ENCODE assay signal across 10 cellular contexts in the genomic region with DNA sequence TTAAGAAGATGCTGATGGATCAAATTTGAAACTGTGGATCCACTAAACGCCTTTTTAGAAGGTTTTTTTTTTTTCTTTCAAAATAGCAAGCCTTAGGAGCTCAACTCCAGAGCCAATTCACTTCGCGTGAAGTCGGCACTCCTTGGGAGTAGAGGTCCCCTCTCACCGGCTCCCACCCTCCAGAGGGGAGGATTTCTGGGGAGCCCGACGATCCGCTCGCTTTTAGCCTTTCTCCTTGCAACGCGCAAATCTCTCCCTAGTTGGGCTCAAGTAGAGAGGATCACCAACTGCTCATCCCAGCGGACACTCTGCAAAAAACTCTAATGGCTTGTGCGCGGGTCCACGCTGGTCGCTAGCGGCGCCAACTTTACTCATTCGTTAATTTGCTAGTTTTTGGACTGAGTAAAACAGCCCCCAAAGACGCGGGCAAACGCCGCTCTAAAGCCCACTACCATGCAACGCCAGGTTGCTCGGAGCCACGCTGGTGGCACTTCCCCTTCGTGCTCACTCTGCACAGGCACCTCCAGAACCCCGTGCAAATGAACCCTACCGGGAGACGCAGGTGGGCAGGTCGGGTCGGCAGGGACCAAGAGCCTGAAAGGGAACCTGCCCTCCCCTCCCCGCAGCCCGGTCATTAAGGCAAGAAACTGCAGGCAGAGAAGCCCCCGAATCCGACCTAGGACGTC. TPM values are rescaled to one million over a fixed set of nuclear protein-coding genes. Genes with fewer than 3 reads are reported as not detected.
DNase-seq lines count a peak whose midpoint lies in the region; ATAC-seq and TF ChIP-seq lines count a peak whose summit lies in the region.
"Had no signal": no experiment of that assay in that cellular context is flagged by ENCODE, and none has a peak within 500 bp of the region (broad histone marks: within the 10 kb centered on the region; RNA-seq: fewer than 3 reads in every experiment).

No MANE protein-coding gene starts in this region.

- peak overlapping the region; percentile 33 for H3K4me3 Mint-ChIP-seq in activated T-cell treated with anti-CD3 and anti-CD28 coated beads, Interleukin-2, amount 50 U/mL, for 4 hours
- peak overlapping the region; percentile 80 to 86 (median 82) for H3K4me3 Mint-ChIP-seq in brain

- WGBS in mesenchymal stem cell, result 3% methylated on average over 37 of the region's 37 CpGs
- 4 to 5% methylated on average over 28 to 32 of the region's 37 CpGs for WGBS in tibial nerve, 2 donors

- no peaks in the 10 kb centered on the region for H3K9me3 ChIP-seq in mesenchymal stem cell (ENCODE audit: control insufficient read depth, low read length)
- no peaks in the 10 kb centered on the region for H3K9me3 ChIP-seq in tibial nerve
- H3K9me3 ChIP-seq in SJCRH30 (replicated peaks), result no peaks in the 10 kb centered on the region

- H3K36me3 ChIP-seq in mesenchymal stem cell (ENCODE audit: control insufficient read depth in 1 of 2, insufficient read depth in 2 of 2, low read depth in 1 of 2, low read length in 2 of 2) (no peaks in the 10 kb centered on the region), tibial nerve (no peaks in the 10 kb centered on the region), SJCRH30 (no peaks in the 10 kb centered on the region)

- no peaks in the 10 kb centered on the region for H3K79me1 ChIP-seq in mesenchymal stem cell (replicated peaks; ENCODE audit: low read length, poor library complexity, severe bottlenecking)

- peak overlapping the region in 1 of 2 experiments; percentile 37 for H3K4me3 ChIP-seq in mesenchymal stem cell (ENCODE audit: insufficient read depth in 1 of 2, low read depth in 1 of 2, low read length in 2 of 2)
- H3K4me3 ChIP-seq in tibial nerve, result peak overlapping the region; percentile 10 to 47 (median 18)
- H3K4me3 ChIP-seq in SJCRH30, result no peak overlapping the region

- H3K36me3 Mint-ChIP-seq in activated T-cell treated with anti-CD3 and anti-CD28 coated beads, Interleukin-2, amount 50 U/mL, for 4 hours (ENCODE audit: insufficient read depth), result no peaks in the 10 kb centered on the region
- no peaks in the 10 kb centered on the region for H3K36me3 Mint-ChIP-seq in brain

- H3K27ac ChIP-seq in mesenchymal stem cell (ENCODE audit: low read length, poor library complexity, severe bottlenecking) (no peak overlapping the region), tibial nerve (no peak overlapping the region), SJCRH30 (no peak overlapping the region)

- no peak overlapping the region for H3K18ac ChIP-seq in mesenchymal stem cell (ENCODE audit: low read depth in 1 of 2, low read length in 2 of 2)

- H2AFZ ChIP-seq in mesenchymal stem cell (ENCODE audit: low read depth, low read length), result no peak overlapping the region

- H3K23ac ChIP-seq in mesenchymal stem cell (ENCODE audit: low read length in 2 of 2), result no peak overlapping the region

- peak overlapping the region; percentile 89 for H3K4me2 ChIP-seq in mesenchymal stem cell (ENCODE audit: low read length, poor library complexity, severe bottlenecking)

- TF ChIP-seq EP300 in tibial nerve (IDR thresholded peaks at IDR 0.05), result no peak

- H2BK5ac ChIP-seq in mesenchymal stem cell (ENCODE audit: low read depth, low read length, poor library complexity, severe bottlenecking), result no peak overlapping the region

- no peak overlapping the region for H2BK15ac ChIP-seq in mesenchymal stem cell (ENCODE audit: low read depth, poor library complexity, severe bottlenecking)

- H4K91ac ChIP-seq in mesenchymal stem cell (ENCODE audit: low read length), result no peak overlapping the region

- no peak overlapping the region for H3K4ac ChIP-seq in mesenchymal stem cell (ENCODE audit: low read depth in 1 of 2, low read length in 2 of 2)

- peaks cover 8% of the 10 kb centered on the region for H3K4me1 Mint-ChIP-seq in activated T-cell treated with anti-CD3 and anti-CD28 coated beads, Interleukin-2, amount 50 U/mL, for 4 hours (ENCODE audit: low read depth)
- peaks cover 20% of the 10 kb centered on the region for H3K4me1 Mint-ChIP-seq in brain

- TF ChIP-seq POLR2A in tibial nerve (IDR thresholded peaks at IDR 0.05), result no peak

- no peak for ATAC-seq in activated T-cell treated with anti-CD3 and anti-CD28 coated beads, Interleukin-2, amount 50 U/mL, for 4 hours
- no peak for ATAC-seq in GM19023 (IDR thresholded peaks at IDR 0.05; ENCODE audit: unreplicated experiment)
- ATAC-seq in GM18907 (IDR thresholded peaks at IDR 0.05; ENCODE audit: unreplicated experiment), result no peak

- H3K14ac ChIP-seq in mesenchymal stem cell (ENCODE audit: low read length in 2 of 2), result no peak overlapping the region

- peaks cover 54% of the 10 kb centered on the region for H3K27me3 Mint-ChIP-seq in activated T-cell treated with anti-CD3 and anti-CD28 coated beads, Interleukin-2, amount 50 U/mL, for 4 hours (ENCODE audit: low read depth)
- H3K27me3 Mint-ChIP-seq in brain, result peaks cover 66% of the 10 kb centered on the region

- H3K27ac Mint-ChIP-seq in brain, result peak overlapping the region in 1 of 5 experiments; percentile 30

- no peaks in the 10 kb centered on the region for H3K9me3 Mint-ChIP-seq in activated T-cell treated with anti-CD3 and anti-CD28 coated beads, Interleukin-2, amount 50 U/mL, for 4 hours
- H3K9me3 Mint-ChIP-seq in brain, result no peaks in the 10 kb centered on the region

- H3K27me3 ChIP-seq in mesenchymal stem cell (ENCODE audit: control insufficient read depth in 1 of 2, insufficient read depth in 1 of 2, low read length in 2 of 2) (peaks cover 40 to 53% of the 10 kb centered on the region in 2 experiments), tibial nerve (peaks cover 0 to 51% of the 10 kb centered on the region in 2 donors), SJCRH30 (peaks cover 5% of the 10 kb centered on the region; the same call in 1 of the 2 replicates)

- H4K8ac ChIP-seq in mesenchymal stem cell (ENCODE audit: low read length), result no peak overlapping the region

- H2BK12ac ChIP-seq in mesenchymal stem cell (ENCODE audit: low read length in 2 of 2), result no peak overlapping the region

- no peak overlapping the region for H2BK120ac ChIP-seq in mesenchymal stem cell (ENCODE audit: low read depth, low read length)

- no peak overlapping the region for H2AK5ac ChIP-seq in mesenchymal stem cell (ENCODE audit: low read length, severe bottlenecking)

- DNase-seq in activated T-cell treated with anti-CD3 and anti-CD28 coated beads, Interleukin-2, amount 50 U/mL, for 4 hours, result no peak
- DNase-seq in activated T-cell treated with anti-CD3 and anti-CD28 coated beads for 4 hours, result no peak
- no peak for DNase-seq in mesenchymal stem cell
- DNase-seq in tibial nerve (ENCODE audit: low spot score in 2 of 2), result no peak
- no peak for DNase-seq in SJCRH30
- DNase-seq: AML-193; NK-92 treated with Interleukin-12 subunit alpha and Interleukin-12 subunit beta, amount 100 ng/mL, for 24 hours had no signal

- TF ChIP-seq CTCF in brain (conservative IDR thresholded peaks at IDR 0.05) (no peak), tibial nerve (IDR thresholded peaks at IDR 0.05) (no peak)

- peaks cover 16% of the 10 kb centered on the region for H3K4me1 ChIP-seq in mesenchymal stem cell (ENCODE audit: control insufficient read depth, insufficient read depth, low read depth, low read length)
- H3K4me1 ChIP-seq in tibial nerve, result peaks cover 0 to 28% (median 5%) of the 10 kb centered on the region in 4 donors
- H3K4me1 ChIP-seq in SJCRH30, result no peaks in the 10 kb centered on the region

- H3K9ac ChIP-seq in mesenchymal stem cell (ENCODE audit: low read length), result no peak overlapping the region

RNA-seq across cellular contexts. Expression of a gene that starts 1.1 kb away (rescaled TPM):
- total RNA-seq in activated T-cell treated with anti-CD3 and anti-CD28 coated beads, Interleukin-2, amount 50 U/mL, for 4 hours, result not detected
- polyA plus RNA-seq in brain (ENCODE audit: insufficient read depth, low read depth, low replicate concordance), result 8.1 TPM
- not detected for polyA plus RNA-seq in mesenchymal stem cell (2013, experiment 1 of 2)
- not detected for polyA plus RNA-seq in mesenchymal stem cell (2013, experiment 2 of 2)
- under 1 TPM in 2 of 4 donors, not detected in 2; 0.21 to 0.59 TPM for total RNA-seq in tibial nerve
- 1.7 and 2.6 TPM in 2 replicates for total RNA-seq in SJCRH30 (2014; rRNA removed; shearing (Covaris generic))
